8 cellular contexts compared by ENCODE assay signal in the genomic region with DNA sequence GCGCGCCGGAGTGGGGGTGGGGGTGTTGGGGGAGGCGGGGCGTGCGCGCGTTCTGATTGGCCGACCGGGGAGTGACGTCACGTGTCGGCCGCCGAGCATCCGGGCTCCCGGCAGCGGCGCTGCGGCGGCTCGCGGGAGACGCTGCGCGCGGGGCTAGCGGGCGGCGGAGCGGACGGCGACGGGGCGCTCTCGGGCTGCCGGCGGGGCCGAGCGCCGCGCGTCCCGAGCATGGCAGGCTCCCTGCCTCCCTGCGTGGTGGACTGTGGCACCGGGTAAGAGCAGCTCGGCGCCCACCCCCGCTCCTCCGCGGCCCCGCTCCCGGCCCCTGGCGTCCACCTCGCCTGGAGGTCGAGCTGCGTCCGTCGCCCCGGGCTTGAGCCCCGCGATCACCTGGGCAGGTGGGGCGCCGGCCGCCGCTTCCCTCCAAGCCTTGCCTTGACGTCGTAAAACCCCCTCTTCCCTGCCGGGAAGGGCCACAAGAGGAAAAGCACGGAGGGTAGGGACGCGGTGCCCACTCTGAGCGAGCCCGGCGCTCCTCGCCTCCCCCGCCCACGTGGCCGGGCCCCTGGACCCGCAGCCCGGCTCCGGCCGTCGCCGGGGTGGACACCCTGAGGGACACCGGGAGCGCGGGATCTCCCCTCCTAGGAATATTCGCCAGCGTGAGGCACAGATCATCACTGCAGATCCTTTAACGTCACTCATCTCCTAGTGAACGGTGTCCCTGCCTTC. TPM values are rescaled to one million over a fixed set of nuclear protein-coding genes. Genes with fewer than 3 reads are reported as not detected.
A peak's percentile ranks its signal among the peaks of the same experiment; 100 is the strongest.
DNase-seq lines count a peak whose midpoint lies in the region; ATAC-seq and TF ChIP-seq lines count a peak whose summit lies in the region.

A gene (plus strand): TSS at position 98 of the 729 bp plus-strand sequence. CDS start 131 bp downstream, at position 229.

- peak within 1 kb of the TSS; percentile 89 to 93 for H3K27ac Mint-ChIP-seq in T-cell
- H3K27ac Mint-ChIP-seq in type B pancreatic cell, result peak within 1 kb of the TSS; percentile 86

- H3K4me3 Mint-ChIP-seq in T-cell (peak within 1 kb of the TSS; percentile 82 to 89 (median 87)), type B pancreatic cell (peak within 1 kb of the TSS; percentile 95)

- ATAC-seq in GM21825 (IDR thresholded peaks at IDR 0.05; ENCODE audit: unreplicated experiment), result peak; percentile 79
- ATAC-seq in T-cell (replicated peaks in 1 of 4), result peak; percentile 93 to 96 (median 94)
- peak; percentile 96 to 98 (median 96) for ATAC-seq in heart right ventricle

- peak; percentile 68 for DNase-seq in GM04504 (ENCODE audit: low read depth)
- peak; percentile 87 for DNase-seq in LHCN-M2 (ENCODE audit: low read depth)
- DNase-seq in T-cell, result peak; percentile 72 to 94 (median 87)
- peak; percentile 92 to 93 for DNase-seq in heart right ventricle
- peak; percentile 97 for DNase-seq in posterior vena cava (ENCODE audit: low spot score)
- peak; percentile 93 for DNase-seq in type B pancreatic cell (ENCODE audit: extremely low spot score, unreplicated experiment)

- H3K27ac ChIP-seq in adipose tissue (ENCODE audit: low read depth, low read length) (peak within 1 kb of the TSS; percentile 10), heart right ventricle (peak within 1 kb of the TSS; percentile 74 to 98 (median 93))

- peaks cover 0 to 7% (median 0%) of the 10 kb centered on the region in 11 donors for H3K9me3 ChIP-seq in heart right ventricle

- CTCF ChIA-PET in T-cell (lab: Charles Lee), result no interaction called here

- no peaks in the 10 kb centered on the region for H3K27me3 Mint-ChIP-seq in T-cell
- H3K27me3 Mint-ChIP-seq in type B pancreatic cell, result peaks cover 11% of the 10 kb centered on the region

- peak within 1 kb of the TSS; percentile 76 to 100 (median 98) for H3K4me3 ChIP-seq in heart right ventricle

- POLR2A ChIA-PET in T-cell (lab: Charles Lee), result interaction anchor here (0.6 to 0.7 kb wide), 3 partner anchors 10 to 565 kb away, joined by 3 to 6 read pairs (median 5); no protein-coding TSS in a partner anchor

- H3K36me3 Mint-ChIP-seq in T-cell (no peaks in the 10 kb centered on the region), type B pancreatic cell (no peaks in the 10 kb centered on the region)

- TF ChIP-seq CTCF in heart right ventricle (IDR thresholded peaks at IDR 0.05), result peak in 1 of 9 donors; percentile 7
- TF ChIP-seq CTCF in type B pancreatic cell (conservative IDR thresholded peaks at IDR 0.05), result no peak

- intact Hi-C loops in heart right ventricle (cut with DNase I) (no loop called here), posterior vena cava (cut with DNase I) (no loop called here)

- 0% methylated on average over 49 to 92 of the region's 92 CpGs for WGBS in adipose tissue, 3 donors
- WGBS in heart right ventricle, 2 donors, result 0% methylated on average over 70 to 92 of the region's 92 CpGs

- H3K27me3 ChIP-seq in heart right ventricle, result no peaks in the 10 kb centered on the region

- no peaks in the 10 kb centered on the region for H3K36me3 ChIP-seq in heart right ventricle

- H3K4me1 ChIP-seq in heart right ventricle, result peaks cover 3 to 25% (median 15%) of the 10 kb centered on the region in 9 donors

- peaks cover 21 to 25% (median 23%) of the 10 kb centered on the region in 3 donors for H3K4me1 Mint-ChIP-seq in T-cell
- H3K4me1 Mint-ChIP-seq in type B pancreatic cell (ENCODE audit: unreplicated experiment), result peaks cover 14% of the 10 kb centered on the region

- H3K9me3 Mint-ChIP-seq in T-cell (no peaks in the 10 kb centered on the region), type B pancreatic cell (no peaks in the 10 kb centered on the region)

RNA-seq across cellular contexts. Expression of the gene that starts here (rescaled TPM):
- total RNA-seq in LHCN-M2 (2014; rRNA removed) (4.9 and 28.1 TPM in 2 replicates), T-cell (1 to 10 TPM; 6.8 to 9.4 (median 9.0) TPM), heart right ventricle (10 to 100 TPM in 4 of 10 donors, 1 to 10 TPM in 6; 5.1 to 16.5 (median 8.7) TPM), posterior vena cava (1 to 10 TPM; 6.6 to 7.6 TPM), type B pancreatic cell (ENCODE audit: low replicate concordance) (9.2 and 19.8 TPM in 2 replicates)
- 8.6 TPM for polyA plus RNA-seq in LHCN-M2 (2012)
- polyA plus RNA-seq in adipose tissue (1 to 10 TPM; 2.7 to 5.5 (median 5.0) TPM), heart right ventricle (1 to 10 TPM; 5.5 to 6.0 TPM)

Comparison
In these comparisons a context has a peak if more than half of its experiments do, and no peak if none do; other contexts are left out.
1. Peak in every context shown above with its lines: DNase-seq, ATAC-seq, H3K4me3 ChIP-seq and H3K27ac ChIP-seq.